Comparison of ENCODE assay signal across 15 cellular contexts in the genomic region with DNA sequence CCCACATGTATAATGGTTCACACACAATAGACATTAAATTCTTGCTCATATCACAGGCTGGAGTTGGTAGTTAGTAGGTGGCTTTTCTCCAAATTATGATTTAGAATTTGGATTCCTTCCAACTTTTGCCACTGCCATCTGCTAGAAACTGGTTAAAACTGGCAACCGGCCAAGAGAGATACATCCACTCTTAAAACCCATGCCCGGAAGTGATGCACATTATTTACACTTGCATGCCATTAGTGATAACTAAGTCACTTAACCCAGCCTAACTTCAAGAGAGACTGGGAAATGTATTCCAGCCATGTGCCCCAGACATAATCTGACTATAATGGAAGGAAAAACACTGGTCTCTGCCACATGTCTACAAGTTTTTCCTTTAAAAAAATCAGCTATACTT.
DNase-seq lines count a peak whose midpoint lies in the region; ATAC-seq lines count a peak whose summit lies in the region.
"Had no signal": no experiment of that assay in that cellular context is flagged by ENCODE, and none has a peak within 500 bp of the region (broad histone marks: within the 10 kb centered on the region; RNA-seq: fewer than 3 reads in every experiment).

No MANE protein-coding gene starts in this region.

- H3K4me3 ChIP-seq in SK-N-MC (peak overlapping the region; percentile 1; the same call in 1 of the 2 replicates), mesendoderm (ENCODE audit: low read length) (no peak overlapping the region)
- H3K4me3 ChIP-seq: coronary artery, thoracic aorta had no signal

- no peak overlapping the region for H3K4me2 ChIP-seq in mesendoderm (ENCODE audit: low read length)

- no peaks in the 10 kb centered on the region; the same call in 1 of the 2 replicates for H3K9me3 ChIP-seq in SK-N-MC (ENCODE audit: low read depth, low read length)
- H3K9me3 ChIP-seq: thoracic aorta had no signal

- peaks cover 14% of the 10 kb centered on the region for H3K9me3 Mint-ChIP-seq in natural killer cell treated with Interleukin-12 subunit alpha and Interleukin-12 subunit beta and Interleukin-15 and Interleukin-18, amount 100 ng/mL, for 72 hours

- H3K27ac ChIP-seq in SK-N-MC = peak overlapping the region; percentile 76
- H3K27ac ChIP-seq in mesendoderm (ENCODE audit: low read depth, low read length) = no peak overlapping the region
- H3K27ac ChIP-seq: coronary artery, thoracic aorta had no signal

- H3K36me3 Mint-ChIP-seq in natural killer cell treated with Interleukin-12 subunit alpha and Interleukin-12 subunit beta and Interleukin-15 and Interleukin-18, amount 100 ng/mL, for 72 hours = no peaks in the 10 kb centered on the region
- H3K36me3 Mint-ChIP-seq: CD4-positive, CD25-positive, alpha-beta regulatory T cell; memory B cell had no signal

- H2AK5ac ChIP-seq in mesendoderm (ENCODE audit: low read length) = no peak overlapping the region

- H3K4me1 Mint-ChIP-seq in natural killer cell treated with Interleukin-12 subunit alpha and Interleukin-12 subunit beta and Interleukin-15 and Interleukin-18, amount 100 ng/mL, for 72 hours (ENCODE audit: low read depth in 2 of 2) = no peaks in the 10 kb centered on the region
- H3K4me1 Mint-ChIP-seq: CD4-positive, CD25-positive, alpha-beta regulatory T cell; memory B cell had no signal

- no peak overlapping the region for H3K27ac Mint-ChIP-seq in natural killer cell treated with Interleukin-12 subunit alpha and Interleukin-12 subunit beta and Interleukin-15 and Interleukin-18, amount 100 ng/mL, for 72 hours
- H3K27ac Mint-ChIP-seq: CD4-positive, CD25-positive, alpha-beta regulatory T cell; memory B cell had no signal

- no peak overlapping the region for H2BK15ac ChIP-seq in mesendoderm (replicated peaks; ENCODE audit: low read depth)

- ATAC-seq in GM19328 (IDR thresholded peaks at IDR 0.05; ENCODE audit: unreplicated experiment) (no peak), HG02642 (IDR thresholded peaks at IDR 0.05; ENCODE audit: poor library complexity, unreplicated experiment) (no peak), HG03432 (IDR thresholded peaks at IDR 0.05; ENCODE audit: unreplicated experiment) (no peak)
- ATAC-seq in natural killer cell treated with Interleukin-12 subunit alpha and Interleukin-12 subunit beta and Interleukin-15 and Interleukin-18, amount 100 ng/mL, for 72 hours = no peak

- no peaks in the 10 kb centered on the region for H3K79me1 ChIP-seq in mesendoderm (ENCODE audit: low read length)

- H3K4ac ChIP-seq in mesendoderm (ENCODE audit: low read depth, low read length) = no peak overlapping the region

- H3K27me3 Mint-ChIP-seq in natural killer cell treated with Interleukin-12 subunit alpha and Interleukin-12 subunit beta and Interleukin-15 and Interleukin-18, amount 100 ng/mL, for 72 hours = no peaks in the 10 kb centered on the region
- H3K27me3 Mint-ChIP-seq: CD4-positive, CD25-positive, alpha-beta regulatory T cell; memory B cell had no signal

- no peak overlapping the region for H3K9ac ChIP-seq in SK-N-MC (ENCODE audit: insufficient read length)
- H3K9ac ChIP-seq in mesendoderm (ENCODE audit: low read length) = no peak overlapping the region

- H3K56ac ChIP-seq in mesendoderm (ENCODE audit: low read length) = no peak overlapping the region

- peak overlapping the region; percentile 60 for H3K18ac ChIP-seq in mesendoderm (ENCODE audit: low read length)

- H3K36me3 ChIP-seq in SK-N-MC (ENCODE audit: insufficient read depth, low read length) (no peaks in the 10 kb centered on the region), mesendoderm (ENCODE audit: control insufficient read depth, insufficient read depth, low read length) (no peaks in the 10 kb centered on the region)
- H3K36me3 ChIP-seq: thoracic aorta had no signal

- H3K4me3 Mint-ChIP-seq in natural killer cell treated with Interleukin-12 subunit alpha and Interleukin-12 subunit beta and Interleukin-15 and Interleukin-18, amount 100 ng/mL, for 72 hours = no peak overlapping the region
- H3K4me3 Mint-ChIP-seq: CD4-positive, CD25-positive, alpha-beta regulatory T cell; memory B cell had no signal

- H3K27me3 ChIP-seq in mesendoderm (ENCODE audit: insufficient read depth, low read length, poor library complexity) = no peaks in the 10 kb centered on the region

- H2BK5ac ChIP-seq in mesendoderm (ENCODE audit: low read length) = peak overlapping the region; percentile 17

- H3K23ac ChIP-seq in mesendoderm (ENCODE audit: low read length) = no peak overlapping the region

- H3K4me1 ChIP-seq in mesendoderm (ENCODE audit: control insufficient read depth, low read depth, low read length) = peaks cover 8% of the 10 kb centered on the region

- H4K5ac ChIP-seq in mesendoderm (ENCODE audit: low read length) = no peak overlapping the region

- H3K79me2 ChIP-seq in mesendoderm (ENCODE audit: control insufficient read depth, insufficient read depth, low read length) = no peaks in the 10 kb centered on the region

- H4K8ac ChIP-seq in mesendoderm (ENCODE audit: low read depth, low read length) = no peak overlapping the region

- DNase-seq in H4 (ENCODE audit: low spot score) (peak; percentile 61), NCI-H2171 (lab: John Stamatoyannopoulos, UW) (peak; percentile 75), SK-N-MC (ENCODE audit: low read depth, low spot score) (peak; percentile 84), mesendoderm (peak; percentile 75)
- no peak for DNase-seq in natural killer cell treated with Interleukin-12 subunit alpha and Interleukin-12 subunit beta and Interleukin-15 and Interleukin-18, amount 100 ng/mL, for 72 hours (ENCODE audit: low spot score)
- DNase-seq: CD4-positive, CD25-positive, alpha-beta regulatory T cell; KG1; NCI-H226; occipital lobe had no signal

- no peak overlapping the region for H2BK120ac ChIP-seq in mesendoderm (ENCODE audit: low read depth, low read length)

- no CpG with 5 or more reads among the region's 2 CpGs for WGBS in mesendoderm (ENCODE audit: extremely low coverage, insufficient coverage, low lambda C conversion rate)
